Comparison of ENCODE assay signal across 9 cellular contexts in the genomic region with DNA sequence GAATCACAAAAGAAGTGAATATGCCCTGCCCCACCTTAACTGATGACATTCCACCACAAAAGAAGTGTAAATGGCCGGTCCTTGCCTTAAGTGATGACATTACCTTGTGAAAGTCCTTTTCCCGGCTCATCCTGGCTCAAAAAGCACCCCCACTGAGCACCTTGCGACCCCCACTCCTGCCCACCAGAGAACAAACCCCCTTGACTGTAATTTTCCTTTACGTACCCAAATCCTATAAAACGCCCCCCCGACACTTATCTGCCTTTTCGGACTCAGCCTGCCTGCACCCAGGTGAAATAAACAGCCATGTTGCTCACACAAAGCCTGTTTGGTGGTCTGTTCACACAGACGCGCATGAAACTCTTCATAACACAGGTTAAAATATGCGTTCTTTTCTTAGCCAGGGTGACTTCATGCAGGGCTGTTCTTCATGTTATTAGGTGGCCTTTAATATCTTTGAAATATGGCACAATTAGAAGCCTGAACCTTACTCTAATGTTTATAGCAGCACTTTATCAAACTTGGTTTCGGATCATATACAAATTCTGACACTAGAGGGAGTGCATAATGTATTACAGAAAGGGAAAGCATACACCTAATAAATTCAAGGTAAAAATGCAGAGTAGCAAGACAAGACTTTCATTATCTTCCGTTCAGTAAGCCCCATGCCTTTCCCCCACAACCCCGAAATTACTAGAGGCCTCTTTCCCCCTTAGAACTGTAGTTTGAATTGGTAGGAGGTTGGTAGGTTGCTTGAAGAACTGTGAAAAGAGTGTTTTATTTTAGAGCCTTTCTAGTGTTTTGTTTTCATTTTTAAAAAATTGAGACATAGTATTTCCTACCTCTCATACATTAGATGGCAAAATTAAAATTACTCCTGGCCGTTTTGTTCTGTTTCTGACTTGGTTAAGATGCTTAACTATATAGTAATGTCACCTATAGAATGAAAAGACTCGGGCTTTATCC.
DNase-seq lines count a peak whose midpoint lies in the region; ATAC-seq and TF ChIP-seq lines count a peak whose summit lies in the region.
"Had no signal": no experiment of that assay in that cellular context is flagged by ENCODE, and none has a peak within 500 bp of the region (broad histone marks: within the 10 kb centered on the region; RNA-seq: fewer than 3 reads in every experiment).

No MANE protein-coding gene starts in this region.

- no peak overlapping the region for H3K4me3 Mint-ChIP-seq in endothelial cell (ENCODE audit: unreplicated experiment)
- H3K4me3 Mint-ChIP-seq: T-helper 1 cell treated with Interleukin-12 subunit alpha and Interleukin-12 subunit beta and Interleukin-4 antibody, amounts not matched to agents 30 μg/mL and 1 μg/mL, for 36 hours had no signal

- no peaks in the 10 kb centered on the region for H3K9me3 ChIP-seq in parathyroid adenoma (ENCODE audit: control insufficient read depth, low read length)

- H3K9ac ChIP-seq in parathyroid adenoma: no peak overlapping the region

- no peak overlapping the region for H3K4me2 ChIP-seq in parathyroid adenoma (ENCODE audit: low read length)

- H3K27me3 ChIP-seq in parathyroid adenoma (ENCODE audit: control insufficient read depth, insufficient read depth, low read length): no peaks in the 10 kb centered on the region

- peak overlapping the region; percentile 75 for H2AFZ ChIP-seq in parathyroid adenoma

- no peaks in the 10 kb centered on the region for H3K4me1 ChIP-seq in parathyroid adenoma

- peaks cover 4% of the 10 kb centered on the region for H3K27me3 Mint-ChIP-seq in endothelial cell (ENCODE audit: unreplicated experiment)

- no peak overlapping the region for H3K4me3 ChIP-seq in parathyroid adenoma (ENCODE audit: low read depth, low read length)

- no peak overlapping the region for H3K27ac ChIP-seq in parathyroid adenoma

- intact Hi-C loops in head of caudate nucleus (cut with DNase I): no loop called here

- H3K9me3 Mint-ChIP-seq in endothelial cell (ENCODE audit: unreplicated experiment): no peaks in the 10 kb centered on the region
- H3K9me3 Mint-ChIP-seq: T-helper 1 cell treated with Interleukin-12 subunit alpha and Interleukin-12 subunit beta and Interleukin-4 antibody, amounts not matched to agents 30 μg/mL and 1 μg/mL, for 36 hours had no signal

- TF ChIP-seq CTCF in endothelial cell (IDR thresholded peaks at IDR 0.05; ENCODE audit: unreplicated experiment): peak; percentile 41
- peak; percentile 22 for TF ChIP-seq CTCF in parathyroid adenoma (IDR thresholded peaks at IDR 0.05)

- no peaks in the 10 kb centered on the region for H3K36me3 ChIP-seq in parathyroid adenoma (ENCODE audit: control insufficient read depth, insufficient read depth, low read length)

- peak overlapping the region; percentile 61 for H3K27ac Mint-ChIP-seq in endothelial cell (ENCODE audit: unreplicated experiment)
- H3K27ac Mint-ChIP-seq: T-helper 1 cell treated with Interleukin-12 subunit alpha and Interleukin-12 subunit beta and Interleukin-4 antibody, amounts not matched to agents 30 μg/mL and 1 μg/mL, for 36 hours had no signal

- peaks cover 20% of the 10 kb centered on the region for H3K4me1 Mint-ChIP-seq in endothelial cell (ENCODE audit: unreplicated experiment)

- ATAC-seq in GM21528 (IDR thresholded peaks at IDR 0.05; ENCODE audit: low FRiP score, unreplicated experiment) (peak; percentile 66), HG03025 (IDR thresholded peaks at IDR 0.05; ENCODE audit: low FRiP score, unreplicated experiment) (no peak)

- DNase-seq in DMS 273 treated with DMSO at 0.1 percent for 48 hours (lab: John Stamatoyannopoulos, UW) (peak; percentile 43), NCI-H460 (ENCODE audit: extremely low read depth, low read depth) (peak; percentile 17), endothelial cell (ENCODE audit: low spot score) (no peak), head of caudate nucleus (no peak)
- no peak for DNase-seq in activated CD4-positive, CD25-positive, alpha-beta regulatory T cell treated with anti-CD3 and anti-CD28 coated beads, Interleukin-2, amount 50 U/mL, for 72 hours

- H3K36me3 Mint-ChIP-seq in endothelial cell (ENCODE audit: low read depth, unreplicated experiment): no peaks in the 10 kb centered on the region

- no peaks in the 10 kb centered on the region for H3K79me2 ChIP-seq in parathyroid adenoma

Comparison
In these comparisons a context has a peak if more than half of its experiments do, and no peak if none do; other contexts are left out.
1. DNase-seq: peak in DMS 273 treated with DMSO at 0.1 percent for 48 hours (single experiment) and NCI-H460 (single experiment); none in endothelial cell (single experiment), head of caudate nucleus (0 of 42) and activated CD4-positive, CD25-positive, alpha-beta regulatory T cell treated with anti-CD3 and anti-CD28 coated beads, Interleukin-2, amount 50 U/mL, for 72 hours (single experiment).